Comparison of ENCODE assay signal across 8 cellular contexts in the genomic region with DNA sequence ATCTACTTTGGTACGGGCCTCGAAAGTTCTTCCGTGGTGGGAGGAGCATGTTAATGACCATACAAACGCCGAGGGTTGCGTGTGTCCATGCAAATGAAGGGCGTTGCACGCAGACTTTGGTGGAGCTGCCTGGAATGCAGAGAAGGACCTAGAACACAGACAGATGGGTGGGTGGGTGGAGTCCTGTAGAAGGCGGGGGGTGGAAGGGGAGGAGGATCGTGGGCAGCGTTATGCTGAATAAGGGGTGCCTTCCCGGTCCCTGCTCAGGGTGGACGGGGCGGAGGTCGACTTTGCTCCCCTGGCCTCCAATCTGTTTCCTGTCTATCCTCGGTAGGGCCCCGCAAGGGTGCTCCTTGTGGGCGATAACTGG. TPM values are rescaled to one million over a fixed set of nuclear protein-coding genes. Genes with fewer than 3 reads are reported as not detected.
DNase-seq lines count a peak whose midpoint lies in the region; ATAC-seq, FAIRE-seq and TF ChIP-seq lines count a peak whose summit lies in the region.

No MANE protein-coding gene starts in this region.

- intact Hi-C loops in pancreas (cut with DNase I) (no loop called here), lower leg skin (cut with DNase I; ENCODE audit: low total_unique reads) (no loop called here)

- DNase-seq in GM10266 (ENCODE audit: extremely low spot score) (peak; percentile 45), NCI-H1694 treated with DMSO at 0.1 percent for 48 hours (lab: John Stamatoyannopoulos, UW) (peak; percentile 24), chondrocyte (ENCODE audit: low spot score) (no peak), pancreas (peak in 1 of 6 donors; percentile 45), lower leg skin (ENCODE audit: low spot score in 2 of 2) (no peak), HPDE6-E6E7 (ENCODE audit: extremely low spot score) (no peak)

- no peaks in the 10 kb centered on the region for H3K9me3 ChIP-seq in pancreas

- H3K27ac Mint-ChIP-seq in chondrocyte (ENCODE audit: unreplicated experiment): no peak overlapping the region

- H3K4me1 ChIP-seq in pancreas: peaks cover 8 to 28% (median 10%) of the 10 kb centered on the region in 3 donors

- TF ChIP-seq CTCF in GM10266 (IDR thresholded peaks at IDR 0.05; ENCODE audit: control insufficient read depth, insufficient read depth, low read depth, missing control alignments) (no peak), chondrocyte (IDR thresholded peaks at IDR 0.05) (no peak), pancreas (IDR thresholded peaks at IDR 0.05) (no peak), lower leg skin (IDR thresholded peaks at IDR 0.05) (no peak)

- peaks cover 5% of the 10 kb centered on the region for H3K27me3 Mint-ChIP-seq in chondrocyte (ENCODE audit: low read depth)

- no peak overlapping the region for H3K27ac ChIP-seq in pancreas

- H3K4me3 ChIP-seq in pancreas: peak overlapping the region in 3 of 4 donors; percentile 74 to 92 (median 89)
- no peak overlapping the region for H3K4me3 ChIP-seq in lower leg skin (ENCODE audit: low read depth, poor library complexity, severe bottlenecking)

- no peak for FAIRE-seq in pancreas (lab: Jason Lieb, UNC)

- peak overlapping the region; percentile 66 for H3K4me3 Mint-ChIP-seq in chondrocyte (ENCODE audit: unreplicated experiment)

- ATAC-seq in pancreas (no peak), HG03095 (IDR thresholded peaks at IDR 0.05; ENCODE audit: unreplicated experiment) (no peak), GM19397 (IDR thresholded peaks at IDR 0.05; ENCODE audit: unreplicated experiment) (no peak)

- H3K36me3 ChIP-seq in pancreas: no peaks in the 10 kb centered on the region

- no peak for TF ChIP-seq POLR2A in lower leg skin (IDR thresholded peaks at IDR 0.05)

- peaks cover 21% of the 10 kb centered on the region for H3K4me1 Mint-ChIP-seq in chondrocyte (ENCODE audit: low read depth)

- 22 to 23% methylated on average over 18 of the region's 18 CpGs for WGBS in pancreas, 2 donors
- WGBS in lower leg skin, 2 donors: 6 to 8% methylated on average over 15 to 18 of the region's 18 CpGs

- peaks cover 0 to 19% (median 9%) of the 10 kb centered on the region in 4 donors for H3K27me3 ChIP-seq in pancreas

- no peaks in the 10 kb centered on the region for H3K9me3 Mint-ChIP-seq in chondrocyte (ENCODE audit: low read depth)

- H3K36me3 Mint-ChIP-seq in chondrocyte (ENCODE audit: low read depth): no peaks in the 10 kb centered on the region

RNA-seq across cellular contexts. Expression of a gene that starts 0.8 kb away (rescaled TPM):
- 8.2 to 15.9 TPM (median 9.5 TPM) in 3 replicates for total RNA-seq in chondrocyte
- total RNA-seq in pancreas: 1 to 10 TPM; 5.3 to 9.1 (median 6.3) TPM
- polyA plus RNA-seq in pancreas: 10 to 100 TPM in 1 of 2 donors, 1 to 10 TPM in 1; 6.6 to 12.5 TPM
- 10 to 100 TPM in 2 of 4 donors, 1 to 10 TPM in 2; 6.2 to 17.9 (median 10.6) TPM for total RNA-seq in lower leg skin

RNA-seq across cellular contexts. Expression of a gene that starts 4.3 kb away (rescaled TPM):
- total RNA-seq in chondrocyte: not detected in 3 replicates
- total RNA-seq in pancreas: under 1 TPM in 3 of 6 donors, not detected in 3; 0.09 to 0.32 (median 0.16) TPM
- under 1 TPM; 0.07 to 0.27 TPM for polyA plus RNA-seq in pancreas
- 1 to 10 TPM; 1.9 to 3.8 (median 2.5) TPM for total RNA-seq in lower leg skin

RNA-seq across cellular contexts. Expression of a gene that starts 11.9 kb away (rescaled TPM):
- total RNA-seq in chondrocyte (6.2 to 23.2 TPM (median 7.2 TPM) in 3 replicates), pancreas (1 to 10 TPM in 3 of 6 donors, under 1 TPM in 3; 0.28 to 1.7 (median 1.1) TPM), lower leg skin (1 to 10 TPM; 3.0 to 7.4 (median 3.9) TPM)
- polyA plus RNA-seq in pancreas: 1 to 10 TPM; 3.7 to 4.8 TPM

RNA-seq across cellular contexts. Expression of a gene that starts 44.4 kb away (rescaled TPM):
- total RNA-seq in chondrocyte: not detected in 3 replicates
- total RNA-seq in pancreas: 1 to 10 TPM; 1.7 to 5.1 (median 2.4) TPM
- 10 to 100 TPM; 10.5 to 12.1 TPM for polyA plus RNA-seq in pancreas
- total RNA-seq in lower leg skin: under 1 TPM in 2 of 4 donors, not detected in 2; 0.15 to 0.23 TPM

RNA-seq across cellular contexts. Expression of a gene that starts 49.6 kb away (rescaled TPM):
- 0.27 to 0.69 TPM in 2 of 3 replicates, not detected in the other for total RNA-seq in chondrocyte
- 1 to 10 TPM in 2 of 6 donors, under 1 TPM in 4; 0.37 to 5.1 (median 0.73) TPM for total RNA-seq in pancreas
- 1 to 10 TPM in 1 of 2 donors, under 1 TPM in 1; 0.12 to 3.2 TPM for polyA plus RNA-seq in pancreas
- not detected for total RNA-seq in lower leg skin

Comparison
In these comparisons a context has a peak if more than half of its experiments do, and no peak if none do; other contexts are left out.
1. DNase-seq: peak in GM10266 (single experiment) and NCI-H1694 treated with DMSO at 0.1 percent for 48 hours (single experiment); none in chondrocyte (single experiment), lower leg skin (0 of 2) and HPDE6-E6E7 (single experiment).